Comparison of ENCODE assay signal across 2 cellular contexts in the genomic region with DNA sequence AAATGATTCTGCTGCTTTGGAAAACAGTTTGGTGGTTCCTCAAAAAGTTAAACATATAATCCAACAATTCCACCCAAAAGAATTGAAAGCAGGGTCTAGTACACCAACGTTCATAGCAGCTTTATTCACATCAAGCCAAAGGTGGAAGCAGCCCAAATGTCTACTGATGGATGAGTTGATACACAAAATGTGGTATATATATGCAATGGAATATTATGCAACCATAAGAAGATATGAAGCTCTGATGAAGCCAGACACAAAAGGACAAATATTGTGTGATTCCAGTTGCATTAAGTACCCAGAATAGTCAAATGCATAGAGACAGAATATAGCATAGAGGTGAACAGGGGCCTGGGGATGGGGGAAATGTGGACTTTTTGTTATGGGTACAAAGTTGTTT.
TF ChIP-seq lines count a peak whose summit lies in the region.

No MANE protein-coding gene starts in this region.

TF ChIP-seq in K562, 482 proteins besides CTCF, POLR2A, EP300 and RAD21:
- TF ChIP-seq KLF10 (CRISPR knock-in tag; IDR thresholded peaks at IDR 0.05) (0 out of 2 replicates have a peak, but pooled peaks have one; percentile 48), CEBPG (CRISPR knock-in tag; IDR thresholded peaks at IDR 0.05) (0 out of 2 replicates have a peak, but pooled peaks have one; percentile 9), CEBPG (tag; conservative IDR thresholded peaks at IDR 0.05 in 1 of 2, IDR thresholded peaks at IDR 0.05 in 1 of 2) (peak; percentile 26 to 52; a peak in 3 of 4 replicates), CEBPB (tag; IDR thresholded peaks at IDR 0.05) (peak; percentile 82), YY1 (IDR thresholded peaks at IDR 0.05; ENCODE audit: borderline replicate concordance in 1 of 3, control insufficient read depth in 1 of 3, extremely low read depth in 1 of 3, insufficient read depth in 3 of 3, insufficient read length in 1 of 3, insufficient replicate concordance in 2 of 3, low read depth in 1 of 3, low read length in 2 of 3) (no peak)

TF ChIP-seq in SK-N-SH, 30 proteins besides CTCF, POLR2A, EP300 and RAD21 (continued from another document):
- no peak for TF ChIP-seq RFX5 (IDR thresholded peaks at IDR 0.05; ENCODE audit: low read length)
- TF ChIP-seq NFIC (IDR thresholded peaks at IDR 0.05; ENCODE audit: borderline replicate concordance) = no peak
- no peak for TF ChIP-seq NRF1 (IDR thresholded peaks at IDR 0.05; ENCODE audit: low read depth, low read length)
- TF ChIP-seq MEF2A (IDR thresholded peaks at IDR 0.05; ENCODE audit: borderline replicate concordance, low read depth) = no peak
- TF ChIP-seq ELF1 (IDR thresholded peaks at IDR 0.05) = no peak
- no peak for TF ChIP-seq FOSL2 (IDR thresholded peaks at IDR 0.05; ENCODE audit: borderline replicate concordance, low read depth)
- no peak for TF ChIP-seq TEAD4 (IDR thresholded peaks at IDR 0.05; ENCODE audit: borderline replicate concordance, insufficient read depth)
- no peak for TF ChIP-seq RXRA (IDR thresholded peaks at IDR 0.05; ENCODE audit: borderline replicate concordance, low read depth)
- no peak for TF ChIP-seq SIN3A (IDR thresholded peaks at IDR 0.05; ENCODE audit: borderline replicate concordance, low read depth, low read length)
TF ChIP-seq in SK-N-SH: peak in this region for 0.
